In the genomic region with DNA sequence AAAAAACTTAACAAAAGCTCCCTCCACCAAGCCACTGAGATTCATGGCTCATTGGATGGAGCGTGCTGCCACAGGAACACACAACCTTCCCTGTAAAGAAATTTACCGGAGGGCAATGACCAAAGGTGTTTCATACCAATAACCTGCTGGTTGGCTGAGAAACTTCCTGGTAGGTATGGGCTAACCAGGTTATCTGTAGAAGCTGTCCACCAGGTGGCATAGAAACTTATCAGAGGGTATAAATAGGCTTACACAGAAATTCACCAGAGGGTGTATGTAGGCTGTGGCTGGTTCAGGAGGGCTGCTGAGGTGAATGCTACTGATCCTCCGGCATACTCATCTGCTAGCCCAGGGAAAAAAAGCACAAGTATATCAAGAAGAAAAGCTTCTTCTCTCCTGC, we compare ENCODE assay signal across 12 cellular contexts. TPM values are rescaled to one million over a fixed set of nuclear protein-coding genes. Genes with fewer than 3 reads are reported as not detected.
DNase-seq lines count a peak whose midpoint lies in the region; ATAC-seq and TF ChIP-seq lines count a peak whose summit lies in the region.
"Had no signal": no experiment of that assay in that cellular context is flagged by ENCODE, and none has a peak within 500 bp of the region (broad histone marks: within the 10 kb centered on the region; RNA-seq: fewer than 3 reads in every experiment).

No MANE protein-coding gene starts in this region.

- POLR2A ChIA-PET in CD8-positive, alpha-beta memory T cell (lab: Charles Lee): interaction anchor here (0.7 to 1.3 kb wide), 2 partner anchors 13 to 79 kb away, joined by 3 read pairs; partner anchors contain the start of gene CRY1
- POLR2A ChIA-PET in WTC11 (lab: Charles Lee): no interaction called here

- peaks cover 0 to 4% (median 2%) of the 10 kb centered on the region in 3 donors for H3K4me1 Mint-ChIP-seq in CD8-positive, alpha-beta memory T cell
- H3K4me1 Mint-ChIP-seq in WTC11: no peaks in the 10 kb centered on the region
- peaks cover 6% of the 10 kb centered on the region for H3K4me1 Mint-ChIP-seq in activated T-cell treated with anti-CD3 and anti-CD28 coated beads, Interleukin-2, amount 50 U/mL, for 72 hours (ENCODE audit: low read depth)
- H3K4me1 Mint-ChIP-seq: naive B cell had no signal

- no peaks in the 10 kb centered on the region for H3K4me1 ChIP-seq in CD8-positive, alpha-beta memory T cell (ENCODE audit: insufficient read depth, low read length)
- no peaks in the 10 kb centered on the region for H3K4me1 ChIP-seq in left lung

- peaks cover 6 to 30% (median 15%) of the 10 kb centered on the region in 3 donors for H3K36me3 Mint-ChIP-seq in CD8-positive, alpha-beta memory T cell
- no peaks in the 10 kb centered on the region for H3K36me3 Mint-ChIP-seq in WTC11
- H3K36me3 Mint-ChIP-seq in activated T-cell treated with anti-CD3 and anti-CD28 coated beads, Interleukin-2, amount 50 U/mL, for 72 hours (ENCODE audit: insufficient read depth in 2 of 2): no peaks in the 10 kb centered on the region

- no peaks in the 10 kb centered on the region for H3K9me3 ChIP-seq in CD8-positive, alpha-beta memory T cell (ENCODE audit: low read length)
- H3K9me3 ChIP-seq in left lung: no peaks in the 10 kb centered on the region

- no peak overlapping the region for H3K27ac ChIP-seq in CD8-positive, alpha-beta memory T cell (ENCODE audit: low read depth, low read length)
- H3K27ac ChIP-seq in left lung: no peak overlapping the region

- no peak for TF ChIP-seq CTCF in WTC11 (IDR thresholded peaks at IDR 0.05)
- TF ChIP-seq CTCF in left lung (IDR thresholded peaks at IDR 0.05): peak in 1 of 2 donors; percentile 11

- intact Hi-C loops in left lung (cut with DNase I): no loop called here

- ATAC-seq in WTC11: peak; percentile 97
- ATAC-seq in left lung: peak; percentile 94
- no peak for ATAC-seq in activated T-cell treated with anti-CD3 and anti-CD28 coated beads, Interleukin-2, amount 50 U/mL, for 72 hours (replicated peaks in 1 of 2)

- no peak overlapping the region for H3K4me3 Mint-ChIP-seq in CD8-positive, alpha-beta memory T cell
- no peak overlapping the region for H3K4me3 Mint-ChIP-seq in WTC11
- no peak overlapping the region for H3K4me3 Mint-ChIP-seq in activated T-cell treated with anti-CD3 and anti-CD28 coated beads, Interleukin-2, amount 50 U/mL, for 72 hours
- H3K4me3 Mint-ChIP-seq: activated naive CD8-positive, alpha-beta T cell treated with anti-CD3 and anti-CD28 coated beads, Interleukin-2, amount 10 ng/mL, durations not matched to agents 7 days and 5 days; naive B cell had no signal

- no peaks in the 10 kb centered on the region for H3K27me3 Mint-ChIP-seq in CD8-positive, alpha-beta memory T cell
- no peaks in the 10 kb centered on the region for H3K27me3 Mint-ChIP-seq in WTC11 (ENCODE audit: low read depth)
- no peaks in the 10 kb centered on the region for H3K27me3 Mint-ChIP-seq in activated T-cell treated with anti-CD3 and anti-CD28 coated beads, Interleukin-2, amount 50 U/mL, for 72 hours (ENCODE audit: low read depth)
- H3K27me3 Mint-ChIP-seq: activated naive CD8-positive, alpha-beta T cell treated with anti-CD3 and anti-CD28 coated beads, Interleukin-2, amount 10 ng/mL, durations not matched to agents 7 days and 5 days; naive B cell had no signal

- DNase-seq in CD8-positive, alpha-beta memory T cell: peak in 4 of 5 donors; percentile 3 to 51 (median 22)
- peak; percentile 8 for DNase-seq in HuH-7 (ENCODE audit: low spot score)
- DNase-seq in WTC11 (ENCODE audit: low spot score): no peak
- DNase-seq in left lung: no peak
- no peak for DNase-seq in NK-92 (lab: John Stamatoyannopoulos, UW; ENCODE audit: unreplicated experiment)
- no peak for DNase-seq in SHP77 treated with DMSO at 0.1 percent for 48 hours (lab: John Stamatoyannopoulos, UW)
- no peak for DNase-seq in activated T-cell treated with anti-CD3 and anti-CD28 coated beads, Interleukin-2, amount 50 U/mL, for 72 hours
- DNase-seq in stimulated activated naive CD4-positive, alpha-beta T cell (lab: John Stamatoyannopoulos, UW): no peak
- DNase-seq: activated CD4-positive, CD25-positive, alpha-beta regulatory T cell; activated naive CD8-positive, alpha-beta T cell treated with anti-CD3 and anti-CD28 coated beads, Interleukin-2, amount 10 ng/mL, durations not matched to agents 7 days and 5 days; naive B cell; NCI-H510A had no signal

- H3K27me3 ChIP-seq in CD8-positive, alpha-beta memory T cell (ENCODE audit: insufficient read depth, low read length, poor library complexity, severe bottlenecking): no peaks in the 10 kb centered on the region
- H3K27me3 ChIP-seq in left lung: no peaks in the 10 kb centered on the region

- H3K4me3 ChIP-seq in CD8-positive, alpha-beta memory T cell (ENCODE audit: low read length): no peak overlapping the region
- no peak overlapping the region for H3K4me3 ChIP-seq in left lung

- peak overlapping the region in 1 of 8 donors; percentile 73 for H3K27ac Mint-ChIP-seq in CD8-positive, alpha-beta memory T cell
- no peak overlapping the region for H3K27ac Mint-ChIP-seq in WTC11
- no peak overlapping the region for H3K27ac Mint-ChIP-seq in activated T-cell treated with anti-CD3 and anti-CD28 coated beads, Interleukin-2, amount 50 U/mL, for 72 hours
- H3K27ac Mint-ChIP-seq: activated naive CD8-positive, alpha-beta T cell treated with anti-CD3 and anti-CD28 coated beads, Interleukin-2, amount 10 ng/mL, durations not matched to agents 7 days and 5 days; naive B cell had no signal

- no peaks in the 10 kb centered on the region for H3K36me3 ChIP-seq in CD8-positive, alpha-beta memory T cell (ENCODE audit: insufficient read depth, low read length)
- H3K36me3 ChIP-seq in left lung: peaks cover 0 to 4% of the 10 kb centered on the region in 2 donors

- H3K9me3 Mint-ChIP-seq in CD8-positive, alpha-beta memory T cell: no peaks in the 10 kb centered on the region
- no peaks in the 10 kb centered on the region for H3K9me3 Mint-ChIP-seq in WTC11
- no peaks in the 10 kb centered on the region for H3K9me3 Mint-ChIP-seq in activated T-cell treated with anti-CD3 and anti-CD28 coated beads, Interleukin-2, amount 50 U/mL, for 72 hours
- H3K9me3 Mint-ChIP-seq: activated naive CD8-positive, alpha-beta T cell treated with anti-CD3 and anti-CD28 coated beads, Interleukin-2, amount 10 ng/mL, durations not matched to agents 7 days and 5 days had no signal

- CTCF ChIA-PET in CD8-positive, alpha-beta memory T cell (lab: Charles Lee): interaction anchor here (0.8 to 2.0 kb wide), 11 partner anchors 9 to 91 kb away, joined by 3 to 19 read pairs (median 4); partner anchors contain the start of genes CRY1 and TMEM263
- CTCF ChIA-PET in WTC11 (lab: Charles Lee): interaction anchor here (0.6 to 1.6 kb wide), 2 partner anchors 91 to 387 kb away, joined by 3 to 7 read pairs; no protein-coding TSS in a partner anchor

TF ChIP-seq in WTC11, 78 proteins besides CTCF, POLR2A, EP300 and RAD21 (continues in another document):
- TF ChIP-seq, protein P1, sequence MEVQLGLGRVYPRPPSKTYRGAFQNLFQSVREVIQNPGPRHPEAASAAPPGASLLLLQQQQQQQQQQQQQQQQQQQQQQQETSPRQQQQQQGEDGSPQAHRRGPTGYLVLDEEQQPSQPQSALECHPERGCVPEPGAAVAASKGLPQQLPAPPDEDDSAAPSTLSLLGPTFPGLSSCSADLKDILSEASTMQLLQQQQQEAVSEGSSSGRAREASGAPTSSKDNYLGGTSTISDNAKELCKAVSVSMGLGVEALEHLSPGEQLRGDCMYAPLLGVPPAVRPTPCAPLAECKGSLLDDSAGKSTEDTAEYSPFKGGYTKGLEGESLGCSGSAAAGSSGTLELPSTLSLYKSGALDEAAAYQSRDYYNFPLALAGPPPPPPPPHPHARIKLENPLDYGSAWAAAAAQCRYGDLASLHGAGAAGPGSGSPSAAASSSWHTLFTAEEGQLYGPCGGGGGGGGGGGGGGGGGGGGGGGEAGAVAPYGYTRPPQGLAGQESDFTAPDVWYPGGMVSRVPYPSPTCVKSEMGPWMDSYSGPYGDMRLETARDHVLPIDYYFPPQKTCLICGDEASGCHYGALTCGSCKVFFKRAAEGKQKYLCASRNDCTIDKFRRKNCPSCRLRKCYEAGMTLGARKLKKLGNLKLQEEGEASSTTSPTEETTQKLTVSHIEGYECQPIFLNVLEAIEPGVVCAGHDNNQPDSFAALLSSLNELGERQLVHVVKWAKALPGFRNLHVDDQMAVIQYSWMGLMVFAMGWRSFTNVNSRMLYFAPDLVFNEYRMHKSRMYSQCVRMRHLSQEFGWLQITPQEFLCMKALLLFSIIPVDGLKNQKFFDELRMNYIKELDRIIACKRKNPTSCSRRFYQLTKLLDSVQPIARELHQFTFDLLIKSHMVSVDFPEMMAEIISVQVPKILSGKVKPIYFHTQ (CRISPR knock-in tag; IDR thresholded peaks at IDR 0.05): no peak
- TF ChIP-seq CDX4 (CRISPR knock-in tag; IDR thresholded peaks at IDR 0.05; ENCODE audit: borderline replicate concordance): no peak
- no peak for TF ChIP-seq FOXJ3 (CRISPR knock-in tag; IDR thresholded peaks at IDR 0.05; ENCODE audit: borderline replicate concordance)
- no peak for TF ChIP-seq ZBTB21 (CRISPR knock-in tag; IDR thresholded peaks at IDR 0.05; ENCODE audit: borderline replicate concordance)
- TF ChIP-seq KAT7 (CRISPR knock-in tag; IDR thresholded peaks at IDR 0.05; ENCODE audit: borderline replicate concordance): no peak

RNA-seq across cellular contexts. Expression of gene MTERF2, which starts 27.1 kb away (rescaled TPM):
- total RNA-seq in CD8-positive, alpha-beta memory T cell: 1 to 10 TPM; 4.6 to 4.9 TPM
- polyA plus RNA-seq in CD8-positive, alpha-beta memory T cell: 6.4 TPM
- total RNA-seq in WTC11 (2021) (7.0 to 9.3 TPM (median 9.0 TPM) in 3 replicates), left lung (10 to 100 TPM; 10.8 to 11.0 TPM)
- 1 to 10 TPM; 6.7 to 7.8 TPM for total RNA-seq in activated T-cell treated with anti-CD3 and anti-CD28 coated beads, Interleukin-2, amount 50 U/mL, for 72 hours

RNA-seq across cellular contexts. Expression of gene TMEM263, which starts 58.3 kb away (rescaled TPM):
- total RNA-seq in CD8-positive, alpha-beta memory T cell: 10 to 100 TPM; 22.7 to 25.3 TPM
- 24.9 TPM for polyA plus RNA-seq in CD8-positive, alpha-beta memory T cell
- total RNA-seq in WTC11 (2021) (15.2 to 18.0 TPM (median 16.8 TPM) in 3 replicates), left lung (10 to 100 TPM; 42.7 to 59.3 TPM)
- total RNA-seq in activated T-cell treated with anti-CD3 and anti-CD28 coated beads, Interleukin-2, amount 50 U/mL, for 72 hours: 10 to 100 TPM; 39.7 to 41.3 TPM

Comparison
In these comparisons a context has a peak if more than half of its experiments do, and no peak if none do; other contexts are left out.
1. DNase-seq: peak in CD8-positive, alpha-beta memory T cell (4 of 5) and HuH-7 (single experiment); none in WTC11 (single experiment), left lung (0 of 2), NK-92 (single experiment), SHP77 treated with DMSO at 0.1 percent for 48 hours (single experiment), activated T-cell treated with anti-CD3 and anti-CD28 coated beads, Interleukin-2, amount 50 U/mL, for 72 hours (0 of 2) and stimulated activated naive CD4-positive, alpha-beta T cell (0 of 6).
2. ATAC-seq: peak in WTC11 (single experiment) and left lung (single experiment); none in activated T-cell treated with anti-CD3 and anti-CD28 coated beads, Interleukin-2, amount 50 U/mL, for 72 hours (0 of 2).